28 cellular contexts compared by ENCODE assay signal in genomic region chr9:122130837-122131236, GRCh38. TPM values are rescaled to one million over a fixed set of nuclear protein-coding genes. Genes with fewer than 3 reads are reported as not detected.
"Had no signal": no experiment of that assay in that cellular context is flagged by ENCODE, and none has a peak within 500 bp of the region (broad histone marks: within the 10 kb centered on the region; RNA-seq: fewer than 3 reads in every experiment).

No MANE protein-coding gene starts in this region.

- ATAC-seq: activated CD4-positive, CD25-positive, alpha-beta regulatory T cell treated with anti-CD3 and anti-CD28 coated beads, Interleukin-2, amount 50 U/mL, for 24 hours; activated CD8-positive, alpha-beta T cell treated with anti-CD3 and anti-CD28 coated beads for 36 hours; naive thymus-derived CD8-positive, alpha-beta T cell; pancreas; SK-N-SH treated with all-trans-retinoic acid at 6 μM for 48 hours had no signal

- H3K27ac ChIP-seq: adrenal gland, cardiac muscle cell, lower lobe of right lung, pancreas, testis, upper lobe of left lung, VCaP had no signal

- H3K36me3 ChIP-seq: adrenal gland, cardiac muscle cell, esophagus muscularis mucosa, lower lobe of right lung, pancreas, upper lobe of left lung had no signal

- H3K4me3 Mint-ChIP-seq: activated CD4-positive, alpha-beta T cell treated with anti-CD3 and anti-CD28 coated beads, Interleukin-2, amount 10 ng/mL, durations not matched to agents 24 days and 14 days; activated CD8-positive, alpha-beta T cell treated with anti-CD3 and anti-CD28 coated beads for 36 hours; activated naive CD8-positive, alpha-beta T cell; mesothelial cell of epicardium; naive thymus-derived CD8-positive, alpha-beta T cell had no signal

- DNase-seq: activated CD4-positive, alpha-beta T cell treated with anti-CD3 and anti-CD28 coated beads, Interleukin-2, amount 10 ng/mL, durations not matched to agents 24 days and 14 days; activated CD8-positive, alpha-beta T cell treated with anti-CD3 and anti-CD28 coated beads for 36 hours; activated gamma-delta T cell treated with Interleukin-2 at 50 U/mL for 16 hours; activated T-cell treated with anti-CD3 and anti-CD28 coated beads, Interleukin-2, amount 50 U/mL, for 1 hour; dermis blood vessel endothelial cell; effector memory CD4-positive, alpha-beta T cell; hippocampal formation; lower lobe of right lung; naive thymus-derived CD8-positive, alpha-beta T cell; pancreas; SIG-M5; small intestine; stimulated activated CD4-positive, alpha-beta T cell treated with anti-CD3 and anti-CD28 coated beads, Interleukin-2, amount 100 ng/mL, for 48 hours; stimulated activated CD8-positive, alpha-beta memory T cell treated with anti-CD3 and anti-CD28 coated beads, Interleukin-4, amount 100 ng/mL, for 48 hours; stimulated activated naive CD4-positive, alpha-beta T cell; testis; upper lobe of left lung had no signal

- H3K27me3 ChIP-seq: pancreas, testis had no signal

- H3K9me3 Mint-ChIP-seq: activated CD4-positive, alpha-beta T cell treated with anti-CD3 and anti-CD28 coated beads, Interleukin-2, amount 10 ng/mL, durations not matched to agents 24 days and 14 days; activated CD8-positive, alpha-beta T cell treated with anti-CD3 and anti-CD28 coated beads for 36 hours; mesothelial cell of epicardium; naive thymus-derived CD8-positive, alpha-beta T cell had no signal

- H3K4me3 ChIP-seq: adrenal gland, cardiac muscle cell, esophagus muscularis mucosa, lower lobe of right lung, pancreas, testis, upper lobe of left lung had no signal

- H3K27ac Mint-ChIP-seq: activated CD4-positive, alpha-beta T cell treated with anti-CD3 and anti-CD28 coated beads, Interleukin-2, amount 10 ng/mL, durations not matched to agents 24 days and 14 days; activated CD8-positive, alpha-beta T cell treated with anti-CD3 and anti-CD28 coated beads for 36 hours; activated naive CD8-positive, alpha-beta T cell; mesothelial cell of epicardium had no signal

- H3K9me3 ChIP-seq: adrenal gland, esophagus muscularis mucosa, lower lobe of right lung, pancreas, testis, upper lobe of left lung had no signal

- H3K36me3 Mint-ChIP-seq: activated naive CD8-positive, alpha-beta T cell; mesothelial cell of epicardium; naive thymus-derived CD8-positive, alpha-beta T cell had no signal

RNA-seq across cellular contexts. Expression of gene MORN5, which starts 28.9 kb away (rescaled TPM):
- total RNA-seq: activated CD4-positive, alpha-beta T cell treated with anti-CD3 and anti-CD28 coated beads, Interleukin-2, amount 10 ng/mL, durations not matched to agents 24 days and 14 days; activated CD8-positive, alpha-beta T cell treated with anti-CD3 and anti-CD28 coated beads for 36 hours; cardiac muscle cell; chondrocyte; dermis blood vessel endothelial cell; mesothelial cell of epicardium; naive thymus-derived CD8-positive, alpha-beta T cell; pulmonary artery endothelial cell; T-helper 2 cell treated with Interferon-gamma antibody and Interleukin-4, amounts not matched to agents 100 ng/mL and 5 ng/mL, for 36 hours had no signal
- polyA plus RNA-seq: cardiac muscle cell; naive thymus-derived CD8-positive, alpha-beta T cell; small intestine had no signal
